In genomic region chr19:53553865-53554791, GRCh38 we compare ENCODE assay signal across 8 cellular contexts. TPM values are rescaled to one million over a fixed set of nuclear protein-coding genes. Genes with fewer than 3 reads are reported as not detected.
A peak's percentile ranks its signal among the peaks of the same experiment; 100 is the strongest.
DNase-seq lines count a peak whose midpoint lies in the region; ATAC-seq and TF ChIP-seq lines count a peak whose summit lies in the region.

No MANE protein-coding gene starts in this region.

- H3K27me3 ChIP-seq in GM23338 (ENCODE audit: insufficient read depth) (no peaks in the 10 kb centered on the region), endocrine pancreas (ENCODE audit: control insufficient read depth, insufficient read depth, low read length) (no peaks in the 10 kb centered on the region)

- H3K4me3 Mint-ChIP-seq in GM23338 = peak overlapping the region; percentile 85
- no peak overlapping the region for H3K4me3 Mint-ChIP-seq in nephron progenitor cell

- H3K79me2 ChIP-seq in GM23338 (replicated peaks; ENCODE audit: insufficient read depth) = peaks cover 7% of the 10 kb centered on the region; the same call in 1 of the 2 replicates

- H3K9me3 ChIP-seq in endocrine pancreas (ENCODE audit: control insufficient read depth, low read length) = no peaks in the 10 kb centered on the region

- H3K9ac ChIP-seq in endocrine pancreas (ENCODE audit: control insufficient read depth, insufficient read depth, low read length) = peak overlapping the region; percentile 50

- H3K4me1 Mint-ChIP-seq in GM23338 (peaks cover 12% of the 10 kb centered on the region), nephron progenitor cell (no peaks in the 10 kb centered on the region)

- H2AFZ ChIP-seq in GM23338 = 0 out of 2 replicates have a peak overlapping the region, but pooled peaks have one; percentile 47

- H3K36me3 Mint-ChIP-seq in GM23338 (ENCODE audit: low read depth) (peaks cover 41% of the 10 kb centered on the region), nephron progenitor cell (ENCODE audit: low read depth) (peaks cover 65% of the 10 kb centered on the region)

- peaks cover 6% of the 10 kb centered on the region; the same call in 2 of the 3 replicates for H3K9me3 Mint-ChIP-seq in GM23338
- H3K9me3 Mint-ChIP-seq in nephron progenitor cell = peaks cover 4% of the 10 kb centered on the region

- no peaks in the 10 kb centered on the region for H4K20me1 ChIP-seq in GM23338 (replicated peaks; ENCODE audit: insufficient read depth)

- H3K9me2 ChIP-seq in GM23338 (ENCODE audit: insufficient read depth) = no peaks in the 10 kb centered on the region

- H3K36me3 ChIP-seq in GM23338 (ENCODE audit: insufficient read depth) (peaks cover 25% of the 10 kb centered on the region), endocrine pancreas (ENCODE audit: control insufficient read depth, insufficient read depth, low read length) (peaks cover 3% of the 10 kb centered on the region)

- peak; percentile 58 for DNase-seq in DMS79 treated with DMSO at 0.1 percent for 48 hours (lab: John Stamatoyannopoulos, UW)
- peak; percentile 78 for DNase-seq in GM23338 (ENCODE audit: low spot score)
- DNase-seq in NCI-H2029 treated with DMSO at 0.1 percent for 48 hours (lab: John Stamatoyannopoulos, UW) = peak; percentile 1
- peak; percentile 68 to 78 (median 70) for DNase-seq in activated CD8-positive, alpha-beta memory T cell treated with anti-CD3 and anti-CD28 coated beads for 48 hours (ENCODE audit: low read depth in 2 of 3, low spot score in 2 of 3)
- DNase-seq in middle frontal gyrus (ENCODE audit: extremely low spot score, low spot score) = peak; percentile 37
- peak; percentile 92 for DNase-seq in stimulated activated CD8-positive, alpha-beta memory T cell treated with anti-CD3 and anti-CD28 coated beads, Interleukin-4, amount 100 ng/mL, for 48 hours
- DNase-seq in nephron progenitor cell = no peak

- peak overlapping the region; percentile 78 for H3K4me2 ChIP-seq in GM23338

- peak overlapping the region; percentile 90 for H3K27ac Mint-ChIP-seq in GM23338
- no peak overlapping the region for H3K27ac Mint-ChIP-seq in nephron progenitor cell

- H3K4me3 ChIP-seq in GM23338 (peak overlapping the region; percentile 69), endocrine pancreas (ENCODE audit: control insufficient read depth, insufficient read depth, low read length) (no peak overlapping the region)

- peaks cover 8% of the 10 kb centered on the region for H3K27me3 Mint-ChIP-seq in GM23338 (ENCODE audit: insufficient read depth, low read depth, poor library complexity)
- peaks cover 7% of the 10 kb centered on the region for H3K27me3 Mint-ChIP-seq in nephron progenitor cell (ENCODE audit: low read depth, poor library complexity)

- no peak for TF ChIP-seq CTCF in GM23338 (conservative IDR thresholded peaks at IDR 0.05; ENCODE audit: low read depth in 2 of 2)
- no peak for TF ChIP-seq CTCF in nephron progenitor cell (IDR thresholded peaks at IDR 0.05)

- H3K4me1 ChIP-seq in GM23338 (ENCODE audit: insufficient read depth) = peaks cover 8% of the 10 kb centered on the region
- H3K4me1 ChIP-seq in endocrine pancreas (ENCODE audit: control insufficient read depth, insufficient read depth, low read length) = peaks cover 4% of the 10 kb centered on the region

- peak overlapping the region; percentile 80; the same call in 1 of the 2 replicates for H3K27ac ChIP-seq in GM23338 (ENCODE audit: low read depth)

- H3F3A ChIP-seq in GM23338 (replicated peaks; ENCODE audit: low read depth) = peaks cover 23% of the 10 kb centered on the region

- peak; percentile 91 for ATAC-seq in GM23338

TF ChIP-seq in GM23338, 12 proteins besides CTCF, POLR2A, EP300 and RAD21:
- no peak for TF ChIP-seq STAT1 (IDR thresholded peaks at IDR 0.05; ENCODE audit: unreplicated experiment)
- TF ChIP-seq ETS1 (IDR thresholded peaks at IDR 0.05) = peak; percentile 74
- TF ChIP-seq REST (IDR thresholded peaks at IDR 0.05; ENCODE audit: unreplicated experiment) = no peak
- peak; percentile 60; the same call in 1 of the 2 replicates for TF ChIP-seq CREB1 (CRISPR knock-in tag; IDR thresholded peaks at IDR 0.05; ENCODE audit: low read depth)
- TF ChIP-seq ZNF331 (CRISPR knock-in tag; IDR thresholded peaks at IDR 0.05; ENCODE audit: low read depth) = no peak
- TF ChIP-seq POLR2AphosphoS5 (IDR thresholded peaks at IDR 0.05; ENCODE audit: low read depth) = peak; percentile 65; the same call in 1 of the 2 replicates
TF ChIP-seq in GM23338: peak in this region for 3.

RNA-seq across cellular contexts. Expression of gene ZNF331, which starts 16.2 kb away (rescaled TPM):
- 33.7 and 36.2 TPM in 2 replicates for total RNA-seq in GM23338 (2014; rRNA removed; shearing (Covaris generic))
- polyA plus RNA-seq in GM23338 (2016; fragmentation: Nextera tagmentation; extraction: Ambion mirVana) = 32.7 and 46.5 TPM in 2 replicates
